12 cellular contexts compared by ENCODE assay signal in the genomic region with DNA sequence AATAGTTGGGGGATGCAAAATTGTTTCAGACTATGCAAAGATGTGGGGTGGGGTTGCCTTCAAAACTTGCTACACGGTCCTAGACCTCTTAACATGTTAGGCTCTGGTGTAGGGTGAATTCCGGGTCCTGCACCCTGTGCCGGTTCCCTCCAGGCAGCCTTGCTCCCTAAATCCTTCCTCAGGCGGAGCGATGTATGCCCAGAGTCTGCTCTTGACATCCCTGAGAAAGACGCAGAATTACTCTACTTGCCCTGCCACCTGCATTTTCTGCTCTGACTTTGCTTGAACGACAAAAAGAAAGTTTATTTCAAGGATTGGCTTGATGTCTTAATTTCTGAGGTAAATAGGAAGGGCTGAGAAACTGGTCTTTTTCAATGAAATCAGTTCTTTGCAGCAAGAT. TPM values are rescaled to one million over a fixed set of nuclear protein-coding genes. Genes with fewer than 3 reads are reported as not detected.
DNase-seq lines count a peak whose midpoint lies in the region; ATAC-seq and TF ChIP-seq lines count a peak whose summit lies in the region.
"Had no signal": no experiment of that assay in that cellular context is flagged by ENCODE, and none has a peak within 500 bp of the region (broad histone marks: within the 10 kb centered on the region; RNA-seq: fewer than 3 reads in every experiment).

No MANE protein-coding gene starts in this region.

- H3K4me1 ChIP-seq in iPS-18a (ENCODE audit: control insufficient read depth, low read depth, low read length) = no peaks in the 10 kb centered on the region

- POLR2A ChIA-PET in activated CD8-positive, alpha-beta T cell treated with anti-CD3 and anti-CD28 coated beads for 36 hours (lab: Charles Lee) = no interaction called here

- H3K27me3 Mint-ChIP-seq in activated naive CD4-positive, alpha-beta T cell treated with anti-CD3 and anti-CD28 coated beads for 36 hours (ENCODE audit: low read depth) = peaks cover 50% of the 10 kb centered on the region
- H3K27me3 Mint-ChIP-seq in activated CD8-positive, alpha-beta T cell treated with anti-CD3 and anti-CD28 coated beads for 36 hours = peaks cover 48% of the 10 kb centered on the region

- H3K27me3 ChIP-seq in iPS-18a (ENCODE audit: control insufficient read depth, insufficient read depth, low read length) = peaks cover 43% of the 10 kb centered on the region

- H3K27ac ChIP-seq in iPS-18a (ENCODE audit: low read length) = no peak overlapping the region
- H3K27ac ChIP-seq: tibial artery had no signal

- no peak overlapping the region for H3K9ac ChIP-seq in iPS-18a (ENCODE audit: low read length)

- H3K4me3 ChIP-seq in iPS-18a (ENCODE audit: low read length) = peak overlapping the region; percentile 36
- H3K4me3 ChIP-seq: tibial artery had no signal

- no peak for TF ChIP-seq CTCF in activated CD8-positive, alpha-beta T cell treated with anti-CD3 and anti-CD28 coated beads for 36 hours (IDR thresholded peaks at IDR 0.05)

- intact Hi-C loops in activated naive CD4-positive, alpha-beta T cell treated with anti-CD3 and anti-CD28 coated beads for 36 hours (cut with micrococcal nuclease) = loop anchor here (2.0 kb wide), 2 partner anchors 21 to 475 kb away; no protein-coding TSS in a partner anchor
- intact Hi-C loops in activated CD8-positive, alpha-beta T cell treated with anti-CD3 and anti-CD28 coated beads for 36 hours (cut with micrococcal nuclease) = no loop called here

- peak overlapping the region; percentile 33 for H3K4me3 Mint-ChIP-seq in activated naive CD4-positive, alpha-beta T cell treated with anti-CD3 and anti-CD28 coated beads for 36 hours
- peak overlapping the region; percentile 51 for H3K4me3 Mint-ChIP-seq in activated CD8-positive, alpha-beta T cell treated with anti-CD3 and anti-CD28 coated beads for 36 hours
- H3K4me3 Mint-ChIP-seq in stimulated activated effector memory CD8-positive, alpha-beta T cell treated with anti-CD3 and anti-CD28 coated beads, Interleukin-12 subunit alpha, Interleukin-12 subunit beta, amount 100 ng/mL, for 72 hours = peak overlapping the region; percentile 22

- ATAC-seq in activated naive CD4-positive, alpha-beta T cell treated with anti-CD3 and anti-CD28 coated beads, Interleukin-2, amount 50 U/mL, for 72 hours = no peak
- no peak for ATAC-seq in activated CD8-positive, alpha-beta T cell treated with anti-CD3 and anti-CD28 coated beads for 36 hours
- no peak for ATAC-seq in stimulated activated effector memory CD8-positive, alpha-beta T cell treated with anti-CD3 and anti-CD28 coated beads, Interleukin-12 subunit alpha, Interleukin-12 subunit beta, amount 100 ng/mL, for 72 hours
- ATAC-seq in GM18868 (IDR thresholded peaks at IDR 0.05; ENCODE audit: unreplicated experiment) = no peak

- no peaks in the 10 kb centered on the region for H3K9me3 ChIP-seq in iPS-18a (ENCODE audit: control insufficient read depth, low read depth, low read length)
- H3K9me3 ChIP-seq: tibial artery had no signal

- no peak overlapping the region for H3K27ac Mint-ChIP-seq in activated naive CD4-positive, alpha-beta T cell treated with anti-CD3 and anti-CD28 coated beads for 36 hours
- no peak overlapping the region for H3K27ac Mint-ChIP-seq in activated naive CD4-positive, alpha-beta T cell treated with anti-CD3 and anti-CD28 coated beads, Interleukin-2, amount 50 U/mL, for 72 hours
- no peak overlapping the region for H3K27ac Mint-ChIP-seq in activated CD8-positive, alpha-beta T cell treated with anti-CD3 and anti-CD28 coated beads for 36 hours
- no peak overlapping the region for H3K27ac Mint-ChIP-seq in stimulated activated effector memory CD8-positive, alpha-beta T cell treated with anti-CD3 and anti-CD28 coated beads, Interleukin-12 subunit alpha, Interleukin-12 subunit beta, amount 100 ng/mL, for 72 hours

- H3K9me3 Mint-ChIP-seq in activated naive CD4-positive, alpha-beta T cell treated with anti-CD3 and anti-CD28 coated beads for 36 hours = no peaks in the 10 kb centered on the region
- H3K9me3 Mint-ChIP-seq in activated naive CD4-positive, alpha-beta T cell treated with anti-CD3 and anti-CD28 coated beads, Interleukin-2, amount 50 U/mL, for 72 hours = no peaks in the 10 kb centered on the region
- H3K9me3 Mint-ChIP-seq in activated CD8-positive, alpha-beta T cell treated with anti-CD3 and anti-CD28 coated beads for 36 hours = no peaks in the 10 kb centered on the region
- H3K9me3 Mint-ChIP-seq in stimulated activated effector memory CD8-positive, alpha-beta T cell treated with anti-CD3 and anti-CD28 coated beads, Interleukin-12 subunit alpha, Interleukin-12 subunit beta, amount 100 ng/mL, for 72 hours = no peaks in the 10 kb centered on the region

- H3K36me3 ChIP-seq in iPS-18a (ENCODE audit: control insufficient read depth, low read depth, low read length) = no peaks in the 10 kb centered on the region
- H3K36me3 ChIP-seq: tibial artery had no signal

- CTCF ChIA-PET in activated naive CD4-positive, alpha-beta T cell treated with anti-CD3 and anti-CD28 coated beads for 36 hours (lab: Charles Lee) = interaction anchor here (1.1 kb wide), 1 partner anchor 48 kb away, joined by 3 read pairs; no protein-coding TSS in a partner anchor
- CTCF ChIA-PET in activated CD8-positive, alpha-beta T cell treated with anti-CD3 and anti-CD28 coated beads for 36 hours (lab: Charles Lee) = no interaction called here

- H3K36me3 Mint-ChIP-seq in activated naive CD4-positive, alpha-beta T cell treated with anti-CD3 and anti-CD28 coated beads for 36 hours (ENCODE audit: low read depth) = no peaks in the 10 kb centered on the region
- peaks cover 6 to 7% of the 10 kb centered on the region in 2 donors for H3K36me3 Mint-ChIP-seq in activated naive CD4-positive, alpha-beta T cell treated with anti-CD3 and anti-CD28 coated beads, Interleukin-2, amount 50 U/mL, for 72 hours
- no peaks in the 10 kb centered on the region for H3K36me3 Mint-ChIP-seq in activated CD8-positive, alpha-beta T cell treated with anti-CD3 and anti-CD28 coated beads for 36 hours (ENCODE audit: low read depth)
- H3K36me3 Mint-ChIP-seq in stimulated activated effector memory CD8-positive, alpha-beta T cell treated with anti-CD3 and anti-CD28 coated beads, Interleukin-12 subunit alpha, Interleukin-12 subunit beta, amount 100 ng/mL, for 72 hours = no peaks in the 10 kb centered on the region

- no peak for DNase-seq in activated naive CD4-positive, alpha-beta T cell treated with anti-CD3 and anti-CD28 coated beads for 36 hours
- DNase-seq in activated naive CD4-positive, alpha-beta T cell treated with anti-CD3 and anti-CD28 coated beads, Interleukin-2, amount 50 U/mL, for 72 hours (ENCODE audit: low spot score in 2 of 2) = no peak
- no peak for DNase-seq in activated CD8-positive, alpha-beta T cell treated with anti-CD3 and anti-CD28 coated beads for 36 hours
- no peak for DNase-seq in stimulated activated effector memory CD8-positive, alpha-beta T cell treated with anti-CD3 and anti-CD28 coated beads, Interleukin-12 subunit alpha, Interleukin-12 subunit beta, amount 100 ng/mL, for 72 hours (ENCODE audit: low spot score in 2 of 2)
- DNase-seq in NCI-H1105 (lab: John Stamatoyannopoulos, UW) = no peak
- no peak for DNase-seq in NCI-H2081 (lab: John Stamatoyannopoulos, UW)
- DNase-seq: DMS153, NCI-H2029, NCI-H748 treated with DMSO at 0.1 percent for 48 hours, tibial artery had no signal

- H3K4me1 Mint-ChIP-seq in activated naive CD4-positive, alpha-beta T cell treated with anti-CD3 and anti-CD28 coated beads for 36 hours (ENCODE audit: low read depth) = peaks cover 37% of the 10 kb centered on the region
- peaks cover 27% of the 10 kb centered on the region for H3K4me1 Mint-ChIP-seq in activated CD8-positive, alpha-beta T cell treated with anti-CD3 and anti-CD28 coated beads for 36 hours (ENCODE audit: low read depth)
- H3K4me1 Mint-ChIP-seq in stimulated activated effector memory CD8-positive, alpha-beta T cell treated with anti-CD3 and anti-CD28 coated beads, Interleukin-12 subunit alpha, Interleukin-12 subunit beta, amount 100 ng/mL, for 72 hours = peaks cover 10% of the 10 kb centered on the region

RNA-seq across cellular contexts. Expression of gene THBS4, which starts 0.7 kb away (rescaled TPM):
- total RNA-seq in activated naive CD4-positive, alpha-beta T cell treated with anti-CD3 and anti-CD28 coated beads for 36 hours = 1 to 10 TPM in 1 of 2 experiments, under 1 TPM in 1; 0.29 to 1.1 TPM
- 1 to 10 TPM; 2.0 TPM for total RNA-seq in activated naive CD4-positive, alpha-beta T cell treated with anti-CD3 and anti-CD28 coated beads, Interleukin-2, amount 50 U/mL, for 72 hours
- total RNA-seq in activated CD8-positive, alpha-beta T cell treated with anti-CD3 and anti-CD28 coated beads for 36 hours = 1 to 10 TPM; 2.3 to 2.5 TPM

RNA-seq across cellular contexts. Expression of gene MTX3, which starts 44.8 kb away (rescaled TPM):
- 1 to 10 TPM; 5.7 to 6.1 TPM for total RNA-seq in activated naive CD4-positive, alpha-beta T cell treated with anti-CD3 and anti-CD28 coated beads for 36 hours
- total RNA-seq in activated naive CD4-positive, alpha-beta T cell treated with anti-CD3 and anti-CD28 coated beads, Interleukin-2, amount 50 U/mL, for 72 hours = 10 to 100 TPM; 10.4 to 23.4 TPM
- total RNA-seq in activated CD8-positive, alpha-beta T cell treated with anti-CD3 and anti-CD28 coated beads for 36 hours = 10 to 100 TPM; 18.1 to 18.5 TPM
